1 cellular context compared by ENCODE assay signal in genomic region chr1:156241926-156242325, GRCh38.
TF ChIP-seq lines count a peak whose summit lies in the region.

BGLAP (plus strand) TSS chr1:156242184; CDS start chr1:156242232, 48 bp downstream.

TF ChIP-seq in HCT116, 20 proteins besides CTCF, POLR2A, EP300 and RAD21 (continued from another document):
- no peak for TF ChIP-seq ZNF274 (IDR thresholded peaks at IDR 0.05; ENCODE audit: low read depth, low read length)
- TF ChIP-seq JUND (IDR thresholded peaks at IDR 0.05), result no peak
- TF ChIP-seq REST (IDR thresholded peaks at IDR 0.05; ENCODE audit: low read depth), result no peak
- no peak for TF ChIP-seq EZH2phosphoT487 (IDR thresholded peaks at IDR 0.05; ENCODE audit: borderline replicate concordance)
- TF ChIP-seq ZFX (IDR thresholded peaks at IDR 0.05), result no peak
- no peak for TF ChIP-seq EZH2 (IDR thresholded peaks at IDR 0.05)
TF ChIP-seq in HCT116: peak in this region for 0.
